In the genomic region with DNA sequence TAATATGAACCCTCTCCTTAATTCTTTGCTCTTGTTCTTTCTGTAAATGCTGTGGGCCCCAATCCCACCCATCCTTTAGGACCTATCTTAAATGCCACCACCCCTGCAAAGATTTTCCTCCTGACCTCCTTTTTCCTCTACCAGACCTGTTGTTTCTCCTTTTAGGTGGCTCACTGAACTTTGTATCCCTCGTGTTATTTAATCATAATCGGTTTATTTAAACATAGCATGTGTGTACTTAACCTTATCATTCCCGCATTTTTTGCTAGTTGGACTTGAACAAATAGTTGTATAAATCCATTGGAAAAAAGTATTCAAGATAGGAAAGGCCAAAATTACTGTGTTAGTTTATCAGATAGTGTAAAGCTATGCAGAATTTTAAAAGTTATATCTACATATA, we compare ENCODE assay signal across 2 cellular contexts.
TF ChIP-seq lines count a peak whose summit lies in the region.

No MANE protein-coding gene starts in this region.

TF ChIP-seq in SK-N-SH treated with all-trans-retinoic acid at 6 μM for 48 hours, 23 proteins besides CTCF, POLR2A, EP300 and RAD21:
- TF ChIP-seq, protein P1, sequence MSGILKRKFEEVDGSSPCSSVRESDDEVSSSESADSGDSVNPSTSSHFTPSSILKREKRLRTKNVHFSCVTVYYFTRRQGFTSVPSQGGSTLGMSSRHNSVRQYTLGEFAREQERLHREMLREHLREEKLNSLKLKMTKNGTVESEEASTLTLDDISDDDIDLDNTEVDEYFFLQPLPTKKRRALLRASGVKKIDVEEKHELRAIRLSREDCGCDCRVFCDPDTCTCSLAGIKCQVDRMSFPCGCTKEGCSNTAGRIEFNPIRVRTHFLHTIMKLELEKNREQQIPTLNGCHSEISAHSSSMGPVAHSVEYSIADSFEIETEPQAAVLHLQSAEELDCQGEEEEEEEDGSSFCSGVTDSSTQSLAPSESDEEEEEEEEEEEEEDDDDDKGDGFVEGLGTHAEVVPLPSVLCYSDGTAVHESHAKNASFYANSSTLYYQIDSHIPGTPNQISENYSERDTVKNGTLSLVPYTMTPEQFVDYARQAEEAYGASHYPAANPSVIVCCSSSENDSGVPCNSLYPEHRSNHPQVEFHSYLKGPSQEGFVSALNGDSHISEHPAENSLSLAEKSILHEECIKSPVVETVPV (CRISPR knock-in tag; IDR thresholded peaks at IDR 0.05), result no peak
- no peak for TF ChIP-seq ESRRG (CRISPR knock-in tag; IDR thresholded peaks at IDR 0.05)
- no peak for TF ChIP-seq PPARA (CRISPR knock-in tag; IDR thresholded peaks at IDR 0.05; ENCODE audit: borderline replicate concordance)
- no peak for TF ChIP-seq ZNF565 (CRISPR knock-in tag; conservative IDR thresholded peaks at IDR 0.05; ENCODE audit: low read depth)
- no peak for TF ChIP-seq SNAI2 (CRISPR knock-in tag; IDR thresholded peaks at IDR 0.05)
- no peak for TF ChIP-seq BACH2 (CRISPR knock-in tag; IDR thresholded peaks at IDR 0.05; ENCODE audit: borderline replicate concordance)
- TF ChIP-seq, protein P2, sequence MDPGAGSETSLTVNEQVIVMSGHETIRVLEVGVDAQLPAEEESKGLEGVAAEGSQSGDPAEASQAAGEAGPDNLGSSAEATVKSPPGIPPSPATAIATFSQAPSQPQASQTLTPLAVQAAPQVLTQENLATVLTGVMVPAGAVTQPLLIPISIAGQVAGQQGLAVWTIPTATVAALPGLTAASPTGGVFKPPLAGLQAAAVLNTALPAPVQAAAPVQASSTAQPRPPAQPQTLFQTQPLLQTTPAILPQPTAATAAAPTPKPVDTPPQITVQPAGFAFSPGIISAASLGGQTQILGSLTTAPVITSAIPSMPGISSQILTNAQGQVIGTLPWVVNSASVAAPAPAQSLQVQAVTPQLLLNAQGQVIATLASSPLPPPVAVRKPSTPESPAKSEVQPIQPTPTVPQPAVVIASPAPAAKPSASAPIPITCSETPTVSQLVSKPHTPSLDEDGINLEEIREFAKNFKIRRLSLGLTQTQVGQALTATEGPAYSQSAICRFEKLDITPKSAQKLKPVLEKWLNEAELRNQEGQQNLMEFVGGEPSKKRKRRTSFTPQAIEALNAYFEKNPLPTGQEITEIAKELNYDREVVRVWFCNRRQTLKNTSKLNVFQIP (CRISPR knock-in tag; IDR thresholded peaks at IDR 0.05; ENCODE audit: borderline replicate concordance, low read depth), result no peak
- no peak for TF ChIP-seq ZNF8 (CRISPR knock-in tag; IDR thresholded peaks at IDR 0.05)
- TF ChIP-seq GLIS3 (CRISPR knock-in tag; IDR thresholded peaks at IDR 0.05), result no peak
- TF ChIP-seq TCF4 (CRISPR knock-in tag; IDR thresholded peaks at IDR 0.05; ENCODE audit: borderline replicate concordance), result no peak
- no peak for TF ChIP-seq ZC3H10 (CRISPR knock-in tag; IDR thresholded peaks at IDR 0.05)
- TF ChIP-seq, protein P3, sequence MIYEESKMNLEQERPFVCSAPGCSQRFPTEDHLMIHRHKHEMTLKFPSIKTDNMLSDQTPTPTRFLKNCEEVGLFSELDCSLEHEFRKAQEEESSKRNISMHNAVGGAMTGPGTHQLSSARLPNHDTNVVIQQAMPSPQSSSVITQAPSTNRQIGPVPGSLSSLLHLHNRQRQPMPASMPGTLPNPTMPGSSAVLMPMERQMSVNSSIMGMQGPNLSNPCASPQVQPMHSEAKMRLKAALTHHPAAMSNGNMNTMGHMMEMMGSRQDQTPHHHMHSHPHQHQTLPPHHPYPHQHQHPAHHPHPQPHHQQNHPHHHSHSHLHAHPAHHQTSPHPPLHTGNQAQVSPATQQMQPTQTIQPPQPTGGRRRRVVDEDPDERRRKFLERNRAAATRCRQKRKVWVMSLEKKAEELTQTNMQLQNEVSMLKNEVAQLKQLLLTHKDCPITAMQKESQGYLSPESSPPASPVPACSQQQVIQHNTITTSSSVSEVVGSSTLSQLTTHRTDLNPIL (CRISPR knock-in tag; IDR thresholded peaks at IDR 0.05; ENCODE audit: low read depth), result no peak
- TF ChIP-seq ZFP3 (CRISPR knock-in tag; IDR thresholded peaks at IDR 0.05), result no peak
- TF ChIP-seq RARB (CRISPR knock-in tag; IDR thresholded peaks at IDR 0.05), result no peak
- TF ChIP-seq ISL1 (CRISPR knock-in tag; IDR thresholded peaks at IDR 0.05), result no peak
- no peak for TF ChIP-seq ARNTL (CRISPR knock-in tag; IDR thresholded peaks at IDR 0.05; ENCODE audit: borderline replicate concordance, low read depth)

TF ChIP-seq in HepG2, 621 proteins besides CTCF, POLR2A, EP300 and RAD21 (continues in another document):
- peak; percentile 35; the same call in 1 of the 2 replicates for TF ChIP-seq NR2F6 (IDR thresholded peaks at IDR 0.05)
- peak; percentile 79 for TF ChIP-seq NR2F6 (CRISPR knock-in tag; IDR thresholded peaks at IDR 0.05)
- TF ChIP-seq CREB1 (IDR thresholded peaks at IDR 0.05), result no peak
- peak; percentile 56 for TF ChIP-seq CREB1 (CRISPR knock-in tag; IDR thresholded peaks at IDR 0.05)
- no peak for TF ChIP-seq ZMAT3 (CRISPR knock-in tag; conservative IDR thresholded peaks at IDR 0.05)
- no peak for TF ChIP-seq ZBTB7A (CRISPR knock-in tag; IDR thresholded peaks at IDR 0.05)
- TF ChIP-seq ZNF607 (CRISPR knock-in tag; IDR thresholded peaks at IDR 0.05; ENCODE audit: borderline replicate concordance), result no peak
- TF ChIP-seq REL (CRISPR knock-in tag; conservative IDR thresholded peaks at IDR 0.05), result no peak; the same call in 1 of the 2 replicates
- TF ChIP-seq CBX1 (IDR thresholded peaks at IDR 0.05; ENCODE audit: low read depth), result no peak
- TF ChIP-seq ZNF468 (CRISPR knock-in tag; IDR thresholded peaks at IDR 0.05), result no peak
- TF ChIP-seq MAF1 (CRISPR knock-in tag; IDR thresholded peaks at IDR 0.05; ENCODE audit: borderline replicate concordance), result no peak
- TF ChIP-seq, protein P4, sequence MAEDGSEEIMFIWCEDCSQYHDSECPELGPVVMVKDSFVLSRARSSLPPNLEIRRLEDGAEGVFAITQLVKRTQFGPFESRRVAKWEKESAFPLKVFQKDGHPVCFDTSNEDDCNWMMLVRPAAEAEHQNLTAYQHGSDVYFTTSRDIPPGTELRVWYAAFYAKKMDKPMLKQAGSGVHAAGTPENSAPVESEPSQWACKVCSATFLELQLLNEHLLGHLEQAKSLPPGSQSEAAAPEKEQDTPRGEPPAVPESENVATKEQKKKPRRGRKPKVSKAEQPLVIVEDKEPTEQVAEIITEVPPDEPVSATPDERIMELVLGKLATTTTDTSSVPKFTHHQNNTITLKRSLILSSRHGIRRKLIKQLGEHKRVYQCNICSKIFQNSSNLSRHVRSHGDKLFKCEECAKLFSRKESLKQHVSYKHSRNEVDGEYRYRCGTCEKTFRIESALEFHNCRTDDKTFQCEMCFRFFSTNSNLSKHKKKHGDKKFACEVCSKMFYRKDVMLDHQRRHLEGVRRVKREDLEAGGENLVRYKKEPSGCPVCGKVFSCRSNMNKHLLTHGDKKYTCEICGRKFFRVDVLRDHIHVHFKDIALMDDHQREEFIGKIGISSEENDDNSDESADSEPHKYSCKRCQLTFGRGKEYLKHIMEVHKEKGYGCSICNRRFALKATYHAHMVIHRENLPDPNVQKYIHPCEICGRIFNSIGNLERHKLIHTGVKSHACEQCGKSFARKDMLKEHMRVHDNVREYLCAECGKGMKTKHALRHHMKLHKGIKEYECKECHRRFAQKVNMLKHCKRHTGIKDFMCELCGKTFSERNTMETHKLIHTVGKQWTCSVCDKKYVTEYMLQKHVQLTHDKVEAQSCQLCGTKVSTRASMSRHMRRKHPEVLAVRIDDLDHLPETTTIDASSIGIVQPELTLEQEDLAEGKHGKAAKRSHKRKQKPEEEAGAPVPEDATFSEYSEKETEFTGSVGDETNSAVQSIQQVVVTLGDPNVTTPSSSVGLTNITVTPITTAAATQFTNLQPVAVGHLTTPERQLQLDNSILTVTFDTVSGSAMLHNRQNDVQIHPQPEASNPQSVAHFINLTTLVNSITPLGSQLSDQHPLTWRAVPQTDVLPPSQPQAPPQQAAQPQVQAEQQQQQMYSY (CRISPR knock-in tag; IDR thresholded peaks at IDR 0.05), result no peak
- TF ChIP-seq, protein P5, sequence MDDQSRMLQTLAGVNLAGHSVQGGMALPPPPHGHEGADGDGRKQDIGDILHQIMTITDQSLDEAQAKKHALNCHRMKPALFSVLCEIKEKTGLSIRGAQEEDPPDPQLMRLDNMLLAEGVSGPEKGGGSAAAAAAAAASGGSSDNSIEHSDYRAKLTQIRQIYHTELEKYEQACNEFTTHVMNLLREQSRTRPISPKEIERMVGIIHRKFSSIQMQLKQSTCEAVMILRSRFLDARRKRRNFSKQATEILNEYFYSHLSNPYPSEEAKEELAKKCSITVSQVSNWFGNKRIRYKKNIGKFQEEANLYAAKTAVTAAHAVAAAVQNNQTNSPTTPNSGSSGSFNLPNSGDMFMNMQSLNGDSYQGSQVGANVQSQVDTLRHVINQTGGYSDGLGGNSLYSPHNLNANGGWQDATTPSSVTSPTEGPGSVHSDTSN (CRISPR knock-in tag; IDR thresholded peaks at IDR 0.05; ENCODE audit: borderline replicate concordance), result no peak
- no peak for TF ChIP-seq ZNF260 (CRISPR knock-in tag; IDR thresholded peaks at IDR 0.05; ENCODE audit: borderline replicate concordance, low read depth)
- 0 out of 2 replicates have a peak, but pooled peaks have one; percentile 25 for TF ChIP-seq HNF4G (IDR thresholded peaks at IDR 0.05; ENCODE audit: borderline replicate concordance, low read depth, low read length)
- TF ChIP-seq HNF4G (CRISPR knock-in tag; IDR thresholded peaks at IDR 0.05; ENCODE audit: borderline replicate concordance, low read depth), result no peak
- TF ChIP-seq HNF4A (CRISPR knock-in tag; IDR thresholded peaks at IDR 0.05), result peak; percentile 87
- no peak for TF ChIP-seq ZNF75D (CRISPR knock-in tag; IDR thresholded peaks at IDR 0.05; ENCODE audit: borderline replicate concordance)
- TF ChIP-seq, protein P6, sequence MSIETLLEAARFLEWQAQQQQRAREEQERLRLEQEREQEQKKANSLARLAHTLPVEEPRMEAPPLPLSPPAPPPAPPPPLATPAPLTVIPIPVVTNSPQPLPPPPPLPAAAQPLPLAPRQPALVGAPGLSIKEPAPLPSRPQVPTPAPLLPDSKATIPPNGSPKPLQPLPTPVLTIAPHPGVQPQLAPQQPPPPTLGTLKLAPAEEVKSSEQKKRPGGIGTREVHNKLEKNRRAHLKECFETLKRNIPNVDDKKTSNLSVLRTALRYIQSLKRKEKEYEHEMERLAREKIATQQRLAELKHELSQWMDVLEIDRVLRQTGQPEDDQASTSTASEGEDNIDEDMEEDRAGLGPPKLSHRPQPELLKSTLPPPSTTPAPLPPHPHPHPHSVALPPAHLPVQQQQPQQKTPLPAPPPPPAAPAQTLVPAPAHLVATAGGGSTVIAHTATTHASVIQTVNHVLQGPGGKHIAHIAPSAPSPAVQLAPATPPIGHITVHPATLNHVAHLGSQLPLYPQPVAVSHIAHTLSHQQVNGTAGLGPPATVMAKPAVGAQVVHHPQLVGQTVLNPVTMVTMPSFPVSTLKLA (IDR thresholded peaks at IDR 0.05), result 0 out of 2 replicates have a peak, but pooled peaks have one; percentile 26
- TF ChIP-seq, protein P7, sequence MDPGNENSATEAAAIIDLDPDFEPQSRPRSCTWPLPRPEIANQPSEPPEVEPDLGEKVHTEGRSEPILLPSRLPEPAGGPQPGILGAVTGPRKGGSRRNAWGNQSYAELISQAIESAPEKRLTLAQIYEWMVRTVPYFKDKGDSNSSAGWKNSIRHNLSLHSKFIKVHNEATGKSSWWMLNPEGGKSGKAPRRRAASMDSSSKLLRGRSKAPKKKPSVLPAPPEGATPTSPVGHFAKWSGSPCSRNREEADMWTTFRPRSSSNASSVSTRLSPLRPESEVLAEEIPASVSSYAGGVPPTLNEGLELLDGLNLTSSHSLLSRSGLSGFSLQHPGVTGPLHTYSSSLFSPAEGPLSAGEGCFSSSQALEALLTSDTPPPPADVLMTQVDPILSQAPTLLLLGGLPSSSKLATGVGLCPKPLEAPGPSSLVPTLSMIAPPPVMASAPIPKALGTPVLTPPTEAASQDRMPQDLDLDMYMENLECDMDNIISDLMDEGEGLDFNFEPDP (CRISPR knock-in tag; conservative IDR thresholded peaks at IDR 0.05), result no peak
- TF ChIP-seq ZMYM2 (CRISPR knock-in tag; IDR thresholded peaks at IDR 0.05), result no peak
- peak; percentile 19 to 38; a peak in 2 of 4 replicates for TF ChIP-seq NR2F1 (CRISPR knock-in tag; IDR thresholded peaks at IDR 0.05)
- TF ChIP-seq, protein P8, sequence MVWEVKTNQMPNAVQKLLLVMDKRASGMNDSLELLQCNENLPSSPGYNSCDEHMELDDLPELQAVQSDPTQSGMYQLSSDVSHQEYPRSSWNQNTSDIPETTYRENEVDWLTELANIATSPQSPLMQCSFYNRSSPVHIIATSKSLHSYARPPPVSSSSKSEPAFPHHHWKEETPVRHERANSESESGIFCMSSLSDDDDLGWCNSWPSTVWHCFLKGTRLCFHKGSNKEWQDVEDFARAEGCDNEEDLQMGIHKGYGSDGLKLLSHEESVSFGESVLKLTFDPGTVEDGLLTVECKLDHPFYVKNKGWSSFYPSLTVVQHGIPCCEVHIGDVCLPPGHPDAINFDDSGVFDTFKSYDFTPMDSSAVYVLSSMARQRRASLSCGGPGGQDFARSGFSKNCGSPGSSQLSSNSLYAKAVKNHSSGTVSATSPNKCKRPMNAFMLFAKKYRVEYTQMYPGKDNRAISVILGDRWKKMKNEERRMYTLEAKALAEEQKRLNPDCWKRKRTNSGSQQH (CRISPR knock-in tag; IDR thresholded peaks at IDR 0.05; ENCODE audit: low read depth), result no peak
- TF ChIP-seq, protein P9, sequence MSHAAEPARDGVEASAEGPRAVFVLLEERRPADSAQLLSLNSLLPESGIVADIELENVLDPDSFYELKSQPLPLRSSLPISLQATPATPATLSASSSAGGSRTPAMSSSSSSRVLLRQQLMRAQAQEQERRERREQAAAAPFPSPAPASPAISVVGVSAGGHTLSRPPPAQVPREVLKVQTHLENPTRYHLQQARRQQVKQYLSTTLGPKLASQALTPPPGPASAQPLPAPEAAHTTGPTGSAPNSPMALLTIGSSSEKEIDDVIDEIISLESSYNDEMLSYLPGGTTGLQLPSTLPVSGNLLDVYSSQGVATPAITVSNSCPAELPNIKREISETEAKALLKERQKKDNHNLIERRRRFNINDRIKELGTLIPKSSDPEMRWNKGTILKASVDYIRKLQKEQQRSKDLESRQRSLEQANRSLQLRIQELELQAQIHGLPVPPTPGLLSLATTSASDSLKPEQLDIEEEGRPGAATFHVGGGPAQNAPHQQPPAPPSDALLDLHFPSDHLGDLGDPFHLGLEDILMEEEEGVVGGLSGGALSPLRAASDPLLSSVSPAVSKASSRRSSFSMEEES (CRISPR knock-in tag; IDR thresholded peaks at IDR 0.05), result peak; percentile 76; the same call in 1 of the 2 replicates
- no peak for TF ChIP-seq XRCC5 (optimal IDR thresholded peaks at IDR 0.05; ENCODE audit: low read length)
- TF ChIP-seq, protein P10, sequence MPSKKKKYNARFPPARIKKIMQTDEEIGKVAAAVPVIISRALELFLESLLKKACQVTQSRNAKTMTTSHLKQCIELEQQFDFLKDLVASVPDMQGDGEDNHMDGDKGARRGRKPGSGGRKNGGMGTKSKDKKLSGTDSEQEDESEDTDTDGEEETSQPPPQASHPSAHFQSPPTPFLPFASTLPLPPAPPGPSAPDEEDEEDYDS (CRISPR knock-in tag; IDR thresholded peaks at IDR 0.05), result peak; percentile 52; the same call in 1 of the 2 replicates
- no peak for TF ChIP-seq POLR2AphosphoS5 (IDR thresholded peaks at IDR 0.05; ENCODE audit: low read depth, low read length)
- TF ChIP-seq ZNF180 (CRISPR knock-in tag; IDR thresholded peaks at IDR 0.05; ENCODE audit: borderline replicate concordance, low read depth), result no peak
- no peak for TF ChIP-seq MATR3 (CRISPR knock-in tag; IDR thresholded peaks at IDR 0.05)
- no peak for TF ChIP-seq PCBP2 (optimal IDR thresholded peaks at IDR 0.05; ENCODE audit: low read depth, low read length, poor library complexity, severe bottlenecking)
- TF ChIP-seq NFYB (CRISPR knock-in tag; IDR thresholded peaks at IDR 0.05), result no peak
